8 cellular contexts compared by ENCODE assay signal in genomic region chr3:132723551-132723950, GRCh38. TPM values are rescaled to one million over a fixed set of nuclear protein-coding genes. Genes with fewer than 3 reads are reported as not detected.
DNase-seq lines count a peak whose midpoint lies in the region; ATAC-seq, FAIRE-seq and TF ChIP-seq lines count a peak whose summit lies in the region.

No MANE protein-coding gene starts in this region.

- intact Hi-C loops in sigmoid colon (cut with DNase I) = loop anchor here (5.0 to 10.0 kb wide), 5 partner anchors 849 to 1764 kb away; partner anchors contain the start of genes ANAPC13, CDV3, CEP63 and SRPRB

- H3K36me3 Mint-ChIP-seq in T-cell = peaks cover 6% of the 10 kb centered on the region

- TF ChIP-seq POLR2A in sigmoid colon (IDR thresholded peaks at IDR 0.05) = no peak
- TF ChIP-seq POLR2A in GM18505 (IDR thresholded peaks at IDR 0.05; ENCODE audit: borderline replicate concordance, extremely low read depth, insufficient read depth, insufficient read length) = no peak

- peak overlapping the region; percentile 80 to 92 (median 84) for H3K4me3 Mint-ChIP-seq in T-cell

- no peak for ATAC-seq in T-cell (replicated peaks in 1 of 4)
- no peak for ATAC-seq in GM18505 (IDR thresholded peaks at IDR 0.05; ENCODE audit: unreplicated experiment)
- ATAC-seq in GM18868 (IDR thresholded peaks at IDR 0.05; ENCODE audit: unreplicated experiment) = no peak

- FAIRE-seq in GM19239 (lab: Jason Lieb, UNC) = peak; percentile 31

- DNase-seq in GM19239 (ENCODE audit: insufficient read length, low spot score) (no peak), T-cell (no peak), fibroblast of the aortic adventitia (ENCODE audit: low read depth) (peak; percentile 9), sigmoid colon (no peak), COLO668 (lab: John Stamatoyannopoulos, UW; ENCODE audit: unreplicated experiment) (no peak), NCI-H1048 (lab: John Stamatoyannopoulos, UW) (no peak)

- H3K27ac ChIP-seq in sigmoid colon = peak overlapping the region; percentile 83 to 89 (median 86)

- CTCF ChIA-PET in T-cell (lab: Charles Lee) = interaction anchor here (0.5 to 0.7 kb wide), 2 partner anchors 699 to 1768 kb away, joined by 3 to 4 read pairs; no protein-coding TSS in a partner anchor

- H3K9me3 Mint-ChIP-seq in T-cell = no peaks in the 10 kb centered on the region

- POLR2A ChIA-PET in T-cell (lab: Charles Lee) = interaction anchor here in 1 of 2 donors (1.1 kb wide), 1 partner anchor 850 kb away, joined by 3 read pairs; the partner anchor contains the start of gene CDV3

- H3K4me3 ChIP-seq in fibroblast of the aortic adventitia (ENCODE audit: low read depth, low read length) = peak overlapping the region; percentile 84
- H3K4me3 ChIP-seq in sigmoid colon = peak overlapping the region in 3 of 4 donors; percentile 62 to 68 (median 63)

- peaks cover 6 to 9% of the 10 kb centered on the region in 2 donors for H3K27me3 Mint-ChIP-seq in T-cell

- no peak for TF ChIP-seq EP300 in sigmoid colon (IDR thresholded peaks at IDR 0.05)

- H3K36me3 ChIP-seq in sigmoid colon = peaks cover 0 to under 1% (median 0%) of the 10 kb centered on the region in 4 donors

- peaks cover 38 to 43% (median 40%) of the 10 kb centered on the region in 3 donors for H3K4me1 Mint-ChIP-seq in T-cell

- H3K27me3 ChIP-seq in sigmoid colon = no peaks in the 10 kb centered on the region

- TF ChIP-seq CTCF in fibroblast of the aortic adventitia (IDR thresholded peaks at IDR 0.05; ENCODE audit: insufficient read depth, low read length) (no peak), sigmoid colon (IDR thresholded peaks at IDR 0.05) (no peak)

- H3K9me3 ChIP-seq in sigmoid colon = no peaks in the 10 kb centered on the region

- WGBS in sigmoid colon, 2 donors = 69 to 76% methylated on average over 2 of the region's 2 CpGs

- H3K4me1 ChIP-seq in sigmoid colon = peaks cover 0 to 34% (median 31%) of the 10 kb centered on the region in 4 donors

- H3K27ac Mint-ChIP-seq in T-cell = peak overlapping the region; percentile 77 to 90

RNA-seq across cellular contexts. Expression of gene NPHP3, which starts 1.3 kb away (rescaled TPM):
- total RNA-seq in T-cell (10 to 100 TPM; 28.2 to 60.8 (median 52.1) TPM), fibroblast of the aortic adventitia (ENCODE audit: low replicate concordance) (33.2 and 48.9 TPM in 2 replicates), sigmoid colon (10 to 100 TPM; 38.0 to 76.2 (median 42.8) TPM)
- polyA plus RNA-seq in sigmoid colon = 1 to 10 TPM; 4.2 to 5.1 (median 4.4) TPM
